16 cellular contexts compared by ENCODE assay signal in the genomic region with DNA sequence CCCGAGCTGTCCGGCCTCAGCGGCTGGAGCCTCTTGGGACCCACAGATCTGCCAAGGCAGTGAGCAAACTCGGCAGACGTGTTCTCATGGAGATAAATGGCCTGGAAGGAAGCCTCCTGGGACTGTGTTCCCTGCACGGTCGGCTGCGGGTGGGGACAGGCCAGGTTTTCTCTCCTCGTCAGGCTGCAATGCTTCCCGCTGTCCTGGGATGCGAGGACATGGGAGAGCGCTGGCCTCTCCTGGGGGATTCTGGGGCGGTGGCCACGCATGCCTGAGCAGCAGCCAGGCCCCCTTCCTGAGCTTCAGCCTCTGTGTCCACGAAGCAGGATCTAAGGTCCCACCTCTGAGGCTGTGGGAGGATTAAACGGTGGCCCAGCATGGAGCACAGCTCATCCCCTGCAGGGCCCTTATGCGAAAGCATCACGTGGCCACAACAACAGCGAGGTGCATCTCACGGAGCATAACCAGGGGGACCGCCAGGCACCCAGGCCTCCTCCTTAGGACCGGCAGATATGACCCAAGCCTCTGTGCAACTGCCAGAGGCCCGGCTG. TPM values are rescaled to one million over a fixed set of nuclear protein-coding genes. Genes with fewer than 3 reads are reported as not detected.
"Had no signal": no experiment of that assay in that cellular context is flagged by ENCODE, and none has a peak within 500 bp of the region (broad histone marks: within the 10 kb centered on the region; RNA-seq: fewer than 3 reads in every experiment).

No MANE protein-coding gene starts in this region.

- H3K27me3 ChIP-seq: cardiac muscle cell, gastrocnemius medialis, stomach, thyroid gland, uterus had no signal

- H3K4me3 ChIP-seq: cardiac muscle cell, coronary artery, gastrocnemius medialis, stomach, thyroid gland, uterus had no signal

- DNase-seq: activated gamma-delta T cell treated with Interleukin-2 at 50 U/mL for 16 hours; activated T-cell treated with anti-CD3 and anti-CD28 coated beads, Interleukin-2, amount 50 U/mL, for 48 hours; effector memory CD8-positive, alpha-beta T cell; gastrocnemius medialis; hippocampal formation; mammary epithelial cell; stimulated activated CD4-positive, alpha-beta T cell treated with anti-CD3 and anti-CD28 coated beads, Interleukin-15, amount 100 ng/mL, for 24 hours; stimulated activated CD4-positive, alpha-beta T cell treated with anti-CD3 and anti-CD28 coated beads, Interleukin-4, amount 100 ng/mL, for 24 hours; stomach; uterus had no signal

- ATAC-seq: activated CD4-positive, CD25-positive, alpha-beta regulatory T cell treated with anti-CD3 and anti-CD28 coated beads, Interleukin-2, amount 50 U/mL, for 24 hours; effector memory CD8-positive, alpha-beta T cell; gastrocnemius medialis; naive thymus-derived CD8-positive, alpha-beta T cell had no signal

- H3K27ac ChIP-seq: cardiac muscle cell, coronary artery, epithelial cell of prostate, gastrocnemius medialis, stomach, thyroid gland, uterus had no signal

- H3K36me3 ChIP-seq: uterus had no signal

- H3K4me1 ChIP-seq: uterus had no signal

- H3K9me3 ChIP-seq: gastrocnemius medialis, stomach, thyroid gland, uterus had no signal

RNA-seq across cellular contexts. Expression of gene C13orf46, which starts 21.2 kb away (rescaled TPM):
- total RNA-seq: cardiac muscle cell had no signal
